Comparison of ENCODE assay signal across 9 cellular contexts in the genomic region with DNA sequence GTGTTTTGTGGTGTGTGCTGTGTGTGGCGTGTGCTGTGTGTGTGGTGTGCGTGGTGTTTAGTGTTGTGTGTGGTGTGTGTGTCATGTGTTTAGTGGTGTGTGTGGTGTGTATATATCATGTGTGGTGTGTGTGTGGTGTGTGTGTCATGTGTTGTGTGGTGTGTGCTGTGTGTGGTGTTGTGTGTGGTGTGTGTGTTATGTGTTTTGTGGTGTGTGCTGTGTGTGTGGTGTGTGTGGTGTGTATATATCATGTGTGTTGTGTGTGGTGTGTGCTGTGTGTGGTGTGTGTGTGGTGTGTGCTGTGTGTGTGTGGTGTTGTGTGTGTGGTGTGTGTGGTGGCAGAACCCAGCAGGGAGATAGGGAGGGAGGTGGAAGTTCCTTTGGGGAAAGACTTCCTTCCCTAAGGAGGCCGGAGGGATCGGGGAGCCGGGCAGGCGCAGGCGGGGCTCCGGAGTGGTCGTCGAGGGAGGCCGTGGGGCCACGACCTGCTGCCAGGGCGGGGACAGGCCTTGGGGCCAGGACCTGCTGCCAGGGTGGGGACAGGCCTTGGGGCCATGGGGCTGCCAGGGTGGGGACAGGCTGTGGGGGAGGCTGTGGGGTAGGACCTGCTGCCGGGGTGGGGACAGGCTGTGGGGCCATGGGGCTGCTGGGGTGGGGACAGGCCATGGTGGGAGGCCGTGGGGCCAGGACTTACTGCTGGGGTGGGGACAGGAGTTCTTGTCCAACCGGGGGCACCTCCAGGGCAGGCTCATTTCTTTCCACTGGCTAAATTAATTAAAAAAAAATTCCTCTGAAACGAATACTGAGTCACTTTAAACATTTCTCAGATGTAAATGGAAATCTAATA. TPM values are rescaled to one million over a fixed set of nuclear protein-coding genes. Genes with fewer than 3 reads are reported as not detected.
DNase-seq lines count a peak whose midpoint lies in the region; ATAC-seq, FAIRE-seq and TF ChIP-seq lines count a peak whose summit lies in the region.
"Had no signal": no experiment of that assay in that cellular context is flagged by ENCODE, and none has a peak within 500 bp of the region (broad histone marks: within the 10 kb centered on the region; RNA-seq: fewer than 3 reads in every experiment).

No MANE protein-coding gene starts in this region.

- no peaks in the 10 kb centered on the region for H3K4me1 Mint-ChIP-seq in glutamatergic neuron (ENCODE audit: low read depth, unreplicated experiment)

- peaks cover 13% of the 10 kb centered on the region for H3K36me3 Mint-ChIP-seq in glutamatergic neuron (ENCODE audit: unreplicated experiment)

- H3K27me3 Mint-ChIP-seq in glutamatergic neuron (ENCODE audit: unreplicated experiment) = peaks cover under 1% of the 10 kb centered on the region

- H3K36me3 ChIP-seq in small intestine (ENCODE audit: control insufficient read depth in 2 of 2, insufficient read depth in 2 of 2, low read length in 2 of 2) = no peaks in the 10 kb centered on the region
- H3K36me3 ChIP-seq in mammary epithelial cell (ENCODE audit: insufficient read depth, low read length) = no peaks in the 10 kb centered on the region
- H3K36me3 ChIP-seq: HAP-1 had no signal

- H3K27ac Mint-ChIP-seq in glutamatergic neuron (ENCODE audit: unreplicated experiment) = peak overlapping the region; percentile 73

- intact Hi-C loops in mammary epithelial cell (cut with micrococcal nuclease) = loop anchor here (5.0 kb wide), 1 partner anchor 57 kb away; no protein-coding TSS in a partner anchor

- no peaks in the 10 kb centered on the region for H3K79me2 ChIP-seq in mammary epithelial cell (ENCODE audit: insufficient read depth, low read length)

- WGBS in small intestine, 3 donors = 25 to 28% (median 27%) methylated on average over 16 to 17 of the region's 17 CpGs
- 68% methylated on average over 13 of the region's 17 CpGs for WGBS in mammary epithelial cell (ENCODE audit: low coverage, missing lambda C conversion rate)

- H3K4me1 ChIP-seq in small intestine (ENCODE audit: control insufficient read depth in 2 of 2, insufficient read depth in 1 of 2, low read depth in 1 of 2, low read length in 1 of 2) = peaks cover 0 to 2% of the 10 kb centered on the region in 2 donors
- H3K4me1 ChIP-seq in mammary epithelial cell (ENCODE audit: insufficient read depth, low read length) = peaks cover 8% of the 10 kb centered on the region

- H3K27me3 ChIP-seq in small intestine (ENCODE audit: control insufficient read depth in 2 of 2, insufficient read depth in 2 of 2, low read length in 2 of 2) (no peaks in the 10 kb centered on the region), mammary epithelial cell (ENCODE audit: insufficient read depth, low read length) (no peaks in the 10 kb centered on the region)

- dilution Hi-C loops in mammary epithelial cell (cut with HindIII; ENCODE audit: low sequenced_read_pairs) = no loop called here

- no peaks in the 10 kb centered on the region for H3K9me3 ChIP-seq in small intestine (ENCODE audit: control insufficient read depth, low read depth)
- H3K9me3 ChIP-seq in mammary epithelial cell (replicated peaks; ENCODE audit: insufficient read depth, low read length) = no peaks in the 10 kb centered on the region
- H3K9me3 ChIP-seq: HAP-1 had no signal

- H3K4me3 ChIP-seq in small intestine (ENCODE audit: low read depth in 1 of 2, low read length in 2 of 2) = no peak overlapping the region
- H3K4me3 ChIP-seq in mammary epithelial cell (replicated peaks in 1 of 3; ENCODE audit: insufficient read depth in 1 of 3, low read depth in 2 of 3, low read length in 3 of 3) = no peak overlapping the region
- H3K4me3 ChIP-seq: HAP-1 had no signal

- peak overlapping the region; percentile 13 for H3K4me3 Mint-ChIP-seq in glutamatergic neuron (ENCODE audit: unreplicated experiment)

- no peaks in the 10 kb centered on the region for H4K20me1 ChIP-seq in mammary epithelial cell (ENCODE audit: insufficient read depth, low read length)

- ATAC-seq in GM19372 (IDR thresholded peaks at IDR 0.05; ENCODE audit: low read depth, unreplicated experiment) (peak; percentile 37), GM19035 (IDR thresholded peaks at IDR 0.05; ENCODE audit: unreplicated experiment) (no peak)

- FAIRE-seq in small intestine (lab: Jason Lieb, UNC) = no peak

- no peak overlapping the region for H3K27ac ChIP-seq in small intestine (ENCODE audit: low read depth in 1 of 2, low read length in 1 of 2)
- no peak overlapping the region for H3K27ac ChIP-seq in mammary epithelial cell (ENCODE audit: insufficient read depth, low read depth, low read length)

- in situ Hi-C loops in mammary epithelial cell (cut with MboI; ENCODE audit: low sequenced_read_pairs in 2 of 2) = no loop called here

- TF ChIP-seq CTCF in glutamatergic neuron (IDR thresholded peaks at IDR 0.05; ENCODE audit: partially characterized antibody, unreplicated experiment) = no peak
- no peak for TF ChIP-seq CTCF in mammary epithelial cell (conservative IDR thresholded peaks at IDR 0.05 in 1 of 2, IDR thresholded peaks at IDR 0.05 in 1 of 2; ENCODE audit: extremely low read depth in 1 of 2, insufficient read depth in 1 of 2, low read depth in 1 of 2, low read length in 2 of 2)

- peaks cover 11% of the 10 kb centered on the region for H3K9me3 Mint-ChIP-seq in glutamatergic neuron (ENCODE audit: unreplicated experiment)

- BruUV-seq in mammary epithelial cell (replicated peaks; lab: Mats Ljungman, UMichigan) = no TSS peak

- no peak overlapping the region for H3K4me2 ChIP-seq in mammary epithelial cell (ENCODE audit: insufficient read depth, low read depth, low read length)

- H2AFZ ChIP-seq in mammary epithelial cell (ENCODE audit: low read depth, low read length) = no peak overlapping the region

- peak; percentile 11 to 42 for DNase-seq in activated CD4-positive, alpha-beta T cell treated with anti-CD3 and anti-CD28 coated beads, Interleukin-2, amount 50 U/mL, for 24 hours (ENCODE audit: low read depth in 1 of 2, low spot score in 1 of 2)
- peak; percentile 36 for DNase-seq in glutamatergic neuron
- peak in 2 of 3 donors; percentile 56 to 62 for DNase-seq in stimulated activated CD4-positive, alpha-beta T cell treated with anti-CD3 and anti-CD28 coated beads, TNF-alpha, amount 100 ng/mL, for 48 hours (ENCODE audit: low read depth in 3 of 3)
- no peak for DNase-seq in small intestine
- no peak for DNase-seq in mammary epithelial cell
- no peak for DNase-seq in SIG-M5 (lab: John Stamatoyannopoulos, UW)

- H3K9ac ChIP-seq in mammary epithelial cell (ENCODE audit: insufficient read depth, low read length) = no peak overlapping the region

- CTCF ChIA-PET in mammary epithelial cell (lab: Charles Lee; ENCODE audit: low non-redundant PET) = no interaction called here

RNA-seq across cellular contexts. Expression of gene PIM3, which starts 15.2 kb away (rescaled TPM):
- total RNA-seq in glutamatergic neuron (ENCODE audit: unreplicated experiment) (32.3 TPM), mammary epithelial cell (10 to 100 TPM; 26.6 to 68.7 TPM)
- polyA plus RNA-seq in small intestine (10 to 100 TPM; 35.7 to 72.2 (median 49.4) TPM), mammary epithelial cell (11.1 TPM)
- polyA minus RNA-seq in mammary epithelial cell = 6.3 TPM

RNA-seq across cellular contexts. Expression of gene IL17REL, which starts 36.8 kb away (rescaled TPM):
- total RNA-seq in glutamatergic neuron (ENCODE audit: unreplicated experiment) (not detected), mammary epithelial cell (not detected)
- polyA plus RNA-seq in small intestine (under 1 TPM in 2 of 3 donors, not detected in 1; 0.27 to 0.49 TPM), mammary epithelial cell (not detected)
- polyA minus RNA-seq in mammary epithelial cell = not detected

RNA-seq across cellular contexts. Expression of gene CRELD2, which starts 57.3 kb away (rescaled TPM):
- total RNA-seq in glutamatergic neuron (ENCODE audit: unreplicated experiment) (24.9 TPM), mammary epithelial cell (10 to 100 TPM; 26.5 to 51.5 TPM)
- polyA plus RNA-seq in small intestine (100 to 1,000 TPM in 1 of 3 donors, 10 to 100 TPM in 2; 11.9 to 107 (median 20.8) TPM), mammary epithelial cell (63.8 TPM)
- polyA minus RNA-seq in mammary epithelial cell = 22.6 TPM

RNA-seq across cellular contexts. Expression of gene ALG12, which starts 57.5 kb away (rescaled TPM):
- total RNA-seq in glutamatergic neuron (ENCODE audit: unreplicated experiment) (14.7 TPM), mammary epithelial cell (10 to 100 TPM; 19.0 to 19.9 TPM)
- polyA plus RNA-seq in small intestine (10 to 100 TPM in 1 of 3 donors, 1 to 10 TPM in 2; 9.4 to 15.2 (median 9.5) TPM), mammary epithelial cell (12.6 TPM)
- 3.8 TPM for polyA minus RNA-seq in mammary epithelial cell

Comparison
In these comparisons a context has a peak if more than half of its experiments do, and no peak if none do; other contexts are left out.
1. DNase-seq: peak in activated CD4-positive, alpha-beta T cell treated with anti-CD3 and anti-CD28 coated beads, Interleukin-2, amount 50 U/mL, for 24 hours (2 of 2), glutamatergic neuron (single experiment) and stimulated activated CD4-positive, alpha-beta T cell treated with anti-CD3 and anti-CD28 coated beads, TNF-alpha, amount 100 ng/mL, for 48 hours (2 of 3); none in small intestine (single experiment), mammary epithelial cell (single experiment) and SIG-M5 (single experiment).